ENCODE assay signal across 11 cellular contexts in genomic region chr15:40766194-40766830, GRCh38. TPM values are rescaled to one million over a fixed set of nuclear protein-coding genes. Genes with fewer than 3 reads are reported as not detected.
DNase-seq lines count a peak whose midpoint lies in the region; ATAC-seq and TF ChIP-seq lines count a peak whose summit lies in the region.
"Had no signal": no experiment of that assay in that cellular context is flagged by ENCODE, and none has a peak within 500 bp of the region (broad histone marks: within the 10 kb centered on the region; RNA-seq: fewer than 3 reads in every experiment).

No MANE protein-coding gene starts in this region.

- H3K9me3 ChIP-seq in SK-N-MC (ENCODE audit: low read depth, low read length) = no peaks in the 10 kb centered on the region
- H3K9me3 ChIP-seq in endodermal cell (ENCODE audit: control insufficient read depth, low read length) = no peaks in the 10 kb centered on the region
- H3K9me3 ChIP-seq in testis = no peaks in the 10 kb centered on the region
- H3K9me3 ChIP-seq in MM.1S (replicated peaks; ENCODE audit: insufficient read depth, low read length) = no peaks in the 10 kb centered on the region
- H3K9me3 ChIP-seq: neutrophil had no signal

- ATAC-seq in activated CD8-positive, alpha-beta T cell treated with anti-CD3 and anti-CD28 coated beads for 36 hours = no peak
- no peak for ATAC-seq in activated CD8-positive, alpha-beta T cell treated with anti-CD3 and anti-CD28 coated beads, Interleukin-2, amount 10 ng/mL, durations not matched to agents 7 days and 5 days
- ATAC-seq in stimulated activated effector memory CD8-positive, alpha-beta T cell treated with anti-CD3 and anti-CD28 coated beads, Interleukin-12 subunit alpha, Interleukin-12 subunit beta, amount 100 ng/mL, for 72 hours = no peak
- no peak for ATAC-seq in GM19351 (IDR thresholded peaks at IDR 0.05; ENCODE audit: unreplicated experiment)
- ATAC-seq: PC-3 had no signal

- H3K27me3 Mint-ChIP-seq in activated CD8-positive, alpha-beta T cell treated with anti-CD3 and anti-CD28 coated beads for 36 hours = no peaks in the 10 kb centered on the region
- no peaks in the 10 kb centered on the region for H3K27me3 Mint-ChIP-seq in activated CD8-positive, alpha-beta T cell treated with anti-CD3 and anti-CD28 coated beads, Interleukin-2, amount 10 ng/mL, durations not matched to agents 7 days and 5 days (ENCODE audit: low read depth)
- no peaks in the 10 kb centered on the region for H3K27me3 Mint-ChIP-seq in endodermal cell (ENCODE audit: insufficient read depth)

- H3K36me3 ChIP-seq in SK-N-MC (ENCODE audit: insufficient read depth, low read length) = no peaks in the 10 kb centered on the region; the same call in 1 of the 2 replicates
- peaks cover 6% of the 10 kb centered on the region for H3K36me3 ChIP-seq in endodermal cell (ENCODE audit: control insufficient read depth, insufficient read depth, low read length)
- no peaks in the 10 kb centered on the region for H3K36me3 ChIP-seq in testis (ENCODE audit: low read depth, missing control alignments)
- H3K36me3 ChIP-seq in MM.1S (replicated peaks; ENCODE audit: insufficient read depth, low read length) = no peaks in the 10 kb centered on the region

- DNase-seq in activated CD8-positive, alpha-beta T cell treated with anti-CD3 and anti-CD28 coated beads for 36 hours = no peak
- no peak for DNase-seq in activated CD8-positive, alpha-beta T cell treated with anti-CD3 and anti-CD28 coated beads, Interleukin-2, amount 10 ng/mL, durations not matched to agents 7 days and 5 days
- DNase-seq in SK-N-MC (ENCODE audit: low read depth, low spot score) (no peak), endodermal cell (no peak), testis (no peak), MM.1S (no peak)
- DNase-seq in stimulated activated effector memory CD8-positive, alpha-beta T cell treated with anti-CD3 and anti-CD28 coated beads, Interleukin-12 subunit alpha, Interleukin-12 subunit beta, amount 100 ng/mL, for 72 hours (ENCODE audit: low spot score in 2 of 2) = no peak
- DNase-seq: activated naive CD4-positive, alpha-beta T cell treated with anti-CD3 and anti-CD28 coated beads for 36 hours had no signal

- no peak for TF ChIP-seq POLR2A in testis (IDR thresholded peaks at IDR 0.05)

- 64 to 79% methylated on average over 3 to 8 of the region's 8 CpGs for WGBS in endodermal cell (ENCODE audit: insufficient coverage in 1 of 2, insufficient read length in 1 of 2), 2 experiments
- 62 to 71% methylated on average over 6 to 8 of the region's 8 CpGs for WGBS in testis, 2 donors

- peak overlapping the region; percentile 17 for H3K9ac ChIP-seq in SK-N-MC (ENCODE audit: insufficient read length)
- no peak overlapping the region for H3K9ac ChIP-seq in endodermal cell (ENCODE audit: extremely low read depth, low read length, poor library complexity, severe bottlenecking)
- H3K9ac ChIP-seq in MM.1S (ENCODE audit: low read length) = no peak overlapping the region

- H2AFZ ChIP-seq in MM.1S (ENCODE audit: low read length) = no peak overlapping the region

- intact Hi-C loops in activated CD8-positive, alpha-beta T cell treated with anti-CD3 and anti-CD28 coated beads for 36 hours (cut with micrococcal nuclease) = loop anchor here (5.0 kb wide), 1 partner anchor 41 kb away; the partner anchor contains the start of genes DNAJC17 and ZFYVE19
- intact Hi-C loops in testis (cut with DNase I; ENCODE audit: low total_unique reads) = no loop called here

- TF ChIP-seq CTCF in activated CD8-positive, alpha-beta T cell treated with anti-CD3 and anti-CD28 coated beads for 36 hours (IDR thresholded peaks at IDR 0.05) = no peak
- no peak for TF ChIP-seq CTCF in endodermal cell (conservative IDR thresholded peaks at IDR 0.05)
- no peak for TF ChIP-seq CTCF in testis (IDR thresholded peaks at IDR 0.05)
- no peak for TF ChIP-seq CTCF in MM.1S (IDR thresholded peaks at IDR 0.05; ENCODE audit: low read length)

- H3K4me1 Mint-ChIP-seq in activated CD8-positive, alpha-beta T cell treated with anti-CD3 and anti-CD28 coated beads for 36 hours (ENCODE audit: low read depth) = peaks cover 59% of the 10 kb centered on the region
- H3K4me1 Mint-ChIP-seq in activated CD8-positive, alpha-beta T cell treated with anti-CD3 and anti-CD28 coated beads, Interleukin-2, amount 10 ng/mL, durations not matched to agents 7 days and 5 days (ENCODE audit: low read depth) = peaks cover 59% of the 10 kb centered on the region
- peaks cover 21% of the 10 kb centered on the region for H3K4me1 Mint-ChIP-seq in endodermal cell
- peaks cover 54% of the 10 kb centered on the region for H3K4me1 Mint-ChIP-seq in stimulated activated effector memory CD8-positive, alpha-beta T cell treated with anti-CD3 and anti-CD28 coated beads, Interleukin-12 subunit alpha, Interleukin-12 subunit beta, amount 100 ng/mL, for 72 hours

- H3K27ac Mint-ChIP-seq in activated CD8-positive, alpha-beta T cell treated with anti-CD3 and anti-CD28 coated beads for 36 hours = peak overlapping the region; percentile 63
- H3K27ac Mint-ChIP-seq in activated CD8-positive, alpha-beta T cell treated with anti-CD3 and anti-CD28 coated beads, Interleukin-2, amount 10 ng/mL, durations not matched to agents 7 days and 5 days = no peak overlapping the region
- H3K27ac Mint-ChIP-seq in endodermal cell = no peak overlapping the region
- H3K27ac Mint-ChIP-seq in stimulated activated effector memory CD8-positive, alpha-beta T cell treated with anti-CD3 and anti-CD28 coated beads, Interleukin-12 subunit alpha, Interleukin-12 subunit beta, amount 100 ng/mL, for 72 hours = peak overlapping the region; percentile 56
- H3K27ac Mint-ChIP-seq: activated naive CD4-positive, alpha-beta T cell treated with anti-CD3 and anti-CD28 coated beads for 36 hours had no signal

- no peaks in the 10 kb centered on the region for H3K9me2 ChIP-seq in MM.1S (replicated peaks; ENCODE audit: insufficient read depth, low read length)

- H3K27ac ChIP-seq in SK-N-MC (peak overlapping the region; percentile 49), endodermal cell (ENCODE audit: low read depth, low read length) (peak overlapping the region; percentile 72), testis (peak overlapping the region in 1 of 2 donors; percentile 42), MM.1S (ENCODE audit: low read length) (no peak overlapping the region)
- H3K27ac ChIP-seq: neutrophil had no signal

- H3K9me3 Mint-ChIP-seq in activated CD8-positive, alpha-beta T cell treated with anti-CD3 and anti-CD28 coated beads for 36 hours = no peaks in the 10 kb centered on the region
- no peaks in the 10 kb centered on the region for H3K9me3 Mint-ChIP-seq in activated CD8-positive, alpha-beta T cell treated with anti-CD3 and anti-CD28 coated beads, Interleukin-2, amount 10 ng/mL, durations not matched to agents 7 days and 5 days (ENCODE audit: insufficient read depth)
- no peaks in the 10 kb centered on the region for H3K9me3 Mint-ChIP-seq in endodermal cell
- H3K9me3 Mint-ChIP-seq in stimulated activated effector memory CD8-positive, alpha-beta T cell treated with anti-CD3 and anti-CD28 coated beads, Interleukin-12 subunit alpha, Interleukin-12 subunit beta, amount 100 ng/mL, for 72 hours = no peaks in the 10 kb centered on the region
- H3K9me3 Mint-ChIP-seq: activated naive CD4-positive, alpha-beta T cell treated with anti-CD3 and anti-CD28 coated beads for 36 hours had no signal

- H3K4me3 ChIP-seq in SK-N-MC (no peak overlapping the region), endodermal cell (ENCODE audit: low read length) (no peak overlapping the region), testis (no peak overlapping the region), MM.1S (ENCODE audit: low read length) (no peak overlapping the region)

- H3F3A ChIP-seq in MM.1S (ENCODE audit: insufficient read depth, low read length) = peaks cover 19% of the 10 kb centered on the region

- H4K20me1 ChIP-seq in MM.1S (ENCODE audit: insufficient read depth, low read length) = no peaks in the 10 kb centered on the region

- CTCF ChIA-PET in activated CD8-positive, alpha-beta T cell treated with anti-CD3 and anti-CD28 coated beads for 36 hours (lab: Charles Lee) = interaction anchor here (0.7 to 3.7 kb wide), 4 partner anchors 17 to 197 kb away, joined by 3 to 27 read pairs (median 4); partner anchors contain the start of gene RPUSD2
- CTCF ChIA-PET in activated CD8-positive, alpha-beta T cell treated with anti-CD3 and anti-CD28 coated beads, Interleukin-2, amount 10 ng/mL, durations not matched to agents 7 days and 5 days (lab: Charles Lee) = interaction anchor here (3.8 kb wide), 1 partner anchor 16 kb away, joined by 18 read pairs; no protein-coding TSS in a partner anchor

- no peaks in the 10 kb centered on the region for H3K27me3 ChIP-seq in endodermal cell (ENCODE audit: control insufficient read depth, insufficient read depth, low read length, poor library complexity, severe bottlenecking)
- no peaks in the 10 kb centered on the region for H3K27me3 ChIP-seq in testis
- no peaks in the 10 kb centered on the region for H3K27me3 ChIP-seq in MM.1S (replicated peaks; ENCODE audit: insufficient read depth, low read length)
- H3K27me3 ChIP-seq: neutrophil had no signal

- H3K4me3 Mint-ChIP-seq in activated CD8-positive, alpha-beta T cell treated with anti-CD3 and anti-CD28 coated beads for 36 hours = no peak overlapping the region
- no peak overlapping the region for H3K4me3 Mint-ChIP-seq in activated CD8-positive, alpha-beta T cell treated with anti-CD3 and anti-CD28 coated beads, Interleukin-2, amount 10 ng/mL, durations not matched to agents 7 days and 5 days
- H3K4me3 Mint-ChIP-seq in endodermal cell = no peak overlapping the region
- peak overlapping the region; percentile 84 for H3K4me3 Mint-ChIP-seq in stimulated activated effector memory CD8-positive, alpha-beta T cell treated with anti-CD3 and anti-CD28 coated beads, Interleukin-12 subunit alpha, Interleukin-12 subunit beta, amount 100 ng/mL, for 72 hours
- H3K4me3 Mint-ChIP-seq: activated naive CD4-positive, alpha-beta T cell treated with anti-CD3 and anti-CD28 coated beads for 36 hours had no signal

- no peaks in the 10 kb centered on the region for H3K79me2 ChIP-seq in MM.1S (ENCODE audit: low read length)

- H3K4me2 ChIP-seq in MM.1S (ENCODE audit: low read depth, low read length) = no peak overlapping the region

- H3K4me1 ChIP-seq in endodermal cell (ENCODE audit: control insufficient read depth, insufficient read depth, low read length) = peaks cover 8% of the 10 kb centered on the region
- H3K4me1 ChIP-seq in testis = peaks cover 19% of the 10 kb centered on the region
- peaks cover 22% of the 10 kb centered on the region for H3K4me1 ChIP-seq in MM.1S (ENCODE audit: low read length)

- H3K36me3 Mint-ChIP-seq in activated CD8-positive, alpha-beta T cell treated with anti-CD3 and anti-CD28 coated beads for 36 hours (ENCODE audit: low read depth) = peaks cover 9% of the 10 kb centered on the region
- peaks cover 13% of the 10 kb centered on the region for H3K36me3 Mint-ChIP-seq in activated CD8-positive, alpha-beta T cell treated with anti-CD3 and anti-CD28 coated beads, Interleukin-2, amount 10 ng/mL, durations not matched to agents 7 days and 5 days (ENCODE audit: low read depth)
- no peaks in the 10 kb centered on the region for H3K36me3 Mint-ChIP-seq in endodermal cell (ENCODE audit: low read depth)
- peaks cover 61% of the 10 kb centered on the region for H3K36me3 Mint-ChIP-seq in stimulated activated effector memory CD8-positive, alpha-beta T cell treated with anti-CD3 and anti-CD28 coated beads, Interleukin-12 subunit alpha, Interleukin-12 subunit beta, amount 100 ng/mL, for 72 hours

- POLR2A ChIA-PET in activated CD8-positive, alpha-beta T cell treated with anti-CD3 and anti-CD28 coated beads for 36 hours (lab: Charles Lee) = interaction anchor here (1.1 to 6.8 kb wide), 5 partner anchors 9 to 197 kb away, joined by 4 to 37 read pairs (median 7); partner anchors contain the start of genes RAD51, RMDN3 and RPUSD2
- POLR2A ChIA-PET in activated CD8-positive, alpha-beta T cell treated with anti-CD3 and anti-CD28 coated beads, Interleukin-2, amount 10 ng/mL, durations not matched to agents 7 days and 5 days (lab: Charles Lee) = interaction anchor here (0.6 to 1.8 kb wide), 4 partner anchors 14 to 197 kb away, joined by 3 to 4 read pairs (median 4); partner anchors contain the start of gene RPUSD2

RNA-seq across cellular contexts. Expression of gene GCHFR, which starts 2.4 kb away (rescaled TPM):
- total RNA-seq in activated CD8-positive, alpha-beta T cell treated with anti-CD3 and anti-CD28 coated beads for 36 hours = 10 to 100 TPM; 44.8 to 46.6 TPM
- 10 to 100 TPM; 50.6 to 50.8 TPM for total RNA-seq in activated CD8-positive, alpha-beta T cell treated with anti-CD3 and anti-CD28 coated beads, Interleukin-2, amount 10 ng/mL, durations not matched to agents 7 days and 5 days
- total RNA-seq in endodermal cell = 10 to 100 TPM; 33.6 to 47.1 TPM
- 21.0 TPM for polyA plus RNA-seq in endodermal cell (2013, experiment 1 of 2)
- 19.3 TPM for polyA plus RNA-seq in endodermal cell (2013, experiment 2 of 2)
- total RNA-seq in testis = 10 to 100 TPM in 1 of 2 donors, 1 to 10 TPM in 1; 8.5 to 15.0 TPM
- polyA plus RNA-seq in testis (ENCODE audit: insufficient read depth, low read depth, low replicate concordance) = 7.4 TPM

RNA-seq across cellular contexts. Expression of gene C15orf62, which starts 3.5 kb away (rescaled TPM):
- under 1 TPM; 0.61 to 0.63 TPM for total RNA-seq in activated CD8-positive, alpha-beta T cell treated with anti-CD3 and anti-CD28 coated beads for 36 hours
- total RNA-seq in activated CD8-positive, alpha-beta T cell treated with anti-CD3 and anti-CD28 coated beads, Interleukin-2, amount 10 ng/mL, durations not matched to agents 7 days and 5 days = 1 to 10 TPM; 1.1 to 1.2 TPM
- total RNA-seq in endodermal cell (under 1 TPM; 0.46 to 0.57 TPM), testis (under 1 TPM in 1 of 2 donors, not detected in 1; 0.24 TPM)
- polyA plus RNA-seq in endodermal cell (2013, experiment 1 of 2) = 0.21 TPM
- 0.33 TPM for polyA plus RNA-seq in endodermal cell (2013, experiment 2 of 2)
- polyA plus RNA-seq in testis (ENCODE audit: insufficient read depth, low read depth, low replicate concordance) = not detected

RNA-seq across cellular contexts. Expression of gene RMDN3, which starts 11.3 kb away (rescaled TPM):
- 10 to 100 TPM; 20.8 to 21.6 TPM for total RNA-seq in activated CD8-positive, alpha-beta T cell treated with anti-CD3 and anti-CD28 coated beads for 36 hours
- total RNA-seq in activated CD8-positive, alpha-beta T cell treated with anti-CD3 and anti-CD28 coated beads, Interleukin-2, amount 10 ng/mL, durations not matched to agents 7 days and 5 days = 10 to 100 TPM; 34.0 to 35.1 TPM
- total RNA-seq in endodermal cell (10 to 100 TPM; 15.7 to 23.5 TPM), testis (10 to 100 TPM; 31.5 to 33.1 TPM)
- polyA plus RNA-seq in endodermal cell (2013, experiment 1 of 2) = 20.9 TPM
- 20.8 TPM for polyA plus RNA-seq in endodermal cell (2013, experiment 2 of 2)
- 37.3 TPM for polyA plus RNA-seq in testis (ENCODE audit: insufficient read depth, low read depth, low replicate concordance)

RNA-seq across cellular contexts. Expression of gene ZFYVE19, which starts 40.6 kb away (rescaled TPM):
- total RNA-seq in activated CD8-positive, alpha-beta T cell treated with anti-CD3 and anti-CD28 coated beads for 36 hours = 10 to 100 TPM; 20.1 to 22.7 TPM
- 10 to 100 TPM; 29.4 to 35.6 TPM for total RNA-seq in activated CD8-positive, alpha-beta T cell treated with anti-CD3 and anti-CD28 coated beads, Interleukin-2, amount 10 ng/mL, durations not matched to agents 7 days and 5 days
- total RNA-seq in endodermal cell (10 to 100 TPM; 15.6 to 15.9 TPM), testis (10 to 100 TPM; 22.4 to 38.2 TPM)
- 15.9 TPM for polyA plus RNA-seq in endodermal cell (2013, experiment 1 of 2)
- polyA plus RNA-seq in endodermal cell (2013, experiment 2 of 2) = 15.6 TPM
- polyA plus RNA-seq in testis (ENCODE audit: insufficient read depth, low read depth, low replicate concordance) = 26.3 TPM

RNA-seq across cellular contexts. Expression of gene DNAJC17, which starts 41.0 kb away (rescaled TPM):
- total RNA-seq in activated CD8-positive, alpha-beta T cell treated with anti-CD3 and anti-CD28 coated beads for 36 hours = 10 to 100 TPM; 35.8 to 35.9 TPM
- total RNA-seq in activated CD8-positive, alpha-beta T cell treated with anti-CD3 and anti-CD28 coated beads, Interleukin-2, amount 10 ng/mL, durations not matched to agents 7 days and 5 days = 10 to 100 TPM; 42.9 to 47.2 TPM
- total RNA-seq in endodermal cell (10 to 100 TPM; 34.0 to 41.0 TPM), testis (10 to 100 TPM; 11.1 to 21.6 TPM)
- polyA plus RNA-seq in endodermal cell (2013, experiment 1 of 2) = 49.7 TPM
- 41.3 TPM for polyA plus RNA-seq in endodermal cell (2013, experiment 2 of 2)
- polyA plus RNA-seq in testis (ENCODE audit: insufficient read depth, low read depth, low replicate concordance) = 22.6 TPM

Comparison
In these comparisons a context has a peak if more than half of its experiments do, and no peak if none do; other contexts are left out.
1. H3K27ac Mint-ChIP-seq: peak in activated CD8-positive, alpha-beta T cell treated with anti-CD3 and anti-CD28 coated beads for 36 hours (single experiment) and stimulated activated effector memory CD8-positive, alpha-beta T cell treated with anti-CD3 and anti-CD28 coated beads, Interleukin-12 subunit alpha, Interleukin-12 subunit beta, amount 100 ng/mL, for 72 hours (single experiment); none in activated CD8-positive, alpha-beta T cell treated with anti-CD3 and anti-CD28 coated beads, Interleukin-2, amount 10 ng/mL, durations not matched to agents 7 days and 5 days (single experiment) and endodermal cell (single experiment).